In genomic region chr2:216787851-216788250, GRCh38 we compare ENCODE assay signal across 24 cellular contexts.
"Had no signal": no experiment of that assay in that cellular context is flagged by ENCODE, and none has a peak within 500 bp of the region (broad histone marks: within the 10 kb centered on the region; RNA-seq: fewer than 3 reads in every experiment).

No MANE protein-coding gene starts in this region.

- DNase-seq: activated CD4-positive, alpha-beta T cell treated with anti-CD3 and anti-CD28 coated beads, Interleukin-2, amount 10 ng/mL, durations not matched to agents 24 days and 14 days; activated CD4-positive, CD25-positive, alpha-beta regulatory T cell; activated CD8-positive, alpha-beta T cell treated with anti-CD3 and anti-CD28 coated beads for 36 hours; activated naive CD4-positive, alpha-beta T cell treated with Interleukin-2 at 50 U/mL for 16 hours; activated T-cell treated with anti-CD3 and anti-CD28 coated beads, Interleukin-2, amount 50 U/mL, for 1 hour; aorta; brain microvascular endothelial cell; central memory CD4-positive, alpha-beta T cell; endodermal cell; foreskin keratinocyte; mucosa of descending colon; naive thymus-derived CD8-positive, alpha-beta T cell; sigmoid colon; stimulated activated CD8-positive, alpha-beta memory T cell treated with anti-CD3 and anti-CD28 coated beads, Interleukin-4, amount 100 ng/mL, for 48 hours; stimulated activated naive CD4-positive, alpha-beta T cell treated with Interleukin-2 at 50 U/mL for 16 hours; substantia nigra; T1000; tibial artery had no signal

- H3K9me3 ChIP-seq: mucosa of descending colon, neutrophil, sigmoid colon, tibial artery had no signal

- H3K9me3 Mint-ChIP-seq: activated CD4-positive, alpha-beta T cell treated with anti-CD3 and anti-CD28 coated beads, Interleukin-2, amount 10 ng/mL, durations not matched to agents 24 days and 14 days; activated CD8-positive, alpha-beta T cell treated with anti-CD3 and anti-CD28 coated beads for 36 hours; activated T-helper 17 cell treated with anti-CD3 and anti-CD28 coated beads, Interleukin-2, amount 50 U/mL, for 72 hours; endodermal cell; memory B cell; naive thymus-derived CD8-positive, alpha-beta T cell had no signal

- H3K27me3 ChIP-seq: brain microvascular endothelial cell, hepatocyte, neutrophil, sigmoid colon, tibial artery had no signal

- H3K9ac ChIP-seq: parathyroid adenoma had no signal

- H3K27ac ChIP-seq: brain microvascular endothelial cell, epithelial cell of prostate, foreskin keratinocyte, hepatocyte, neutrophil, parathyroid adenoma had no signal

- H3K4me1 ChIP-seq: foreskin keratinocyte had no signal

- H3K4me2 ChIP-seq: hepatocyte had no signal

- H3K4me1 Mint-ChIP-seq: activated CD4-positive, alpha-beta T cell treated with anti-CD3 and anti-CD28 coated beads, Interleukin-2, amount 10 ng/mL, durations not matched to agents 24 days and 14 days; activated T-helper 17 cell treated with anti-CD3 and anti-CD28 coated beads, Interleukin-2, amount 50 U/mL, for 72 hours; memory B cell; naive thymus-derived CD8-positive, alpha-beta T cell had no signal

- H3K4me3 ChIP-seq: hepatocyte, mucosa of descending colon, sigmoid colon, tibial artery had no signal

- H3K36me3 Mint-ChIP-seq: memory B cell had no signal

- H3K27me3 Mint-ChIP-seq: activated CD8-positive, alpha-beta T cell treated with anti-CD3 and anti-CD28 coated beads for 36 hours had no signal

- H3K36me3 ChIP-seq: brain microvascular endothelial cell, neutrophil, sigmoid colon, tibial artery had no signal

- H3K27ac Mint-ChIP-seq: activated CD4-positive, alpha-beta T cell treated with anti-CD3 and anti-CD28 coated beads, Interleukin-2, amount 10 ng/mL, durations not matched to agents 24 days and 14 days; activated CD8-positive, alpha-beta T cell treated with anti-CD3 and anti-CD28 coated beads for 36 hours; activated T-helper 17 cell treated with anti-CD3 and anti-CD28 coated beads, Interleukin-2, amount 50 U/mL, for 72 hours; endodermal cell; memory B cell had no signal

- H2AFZ ChIP-seq: hepatocyte, parathyroid adenoma had no signal

- H3K79me2 ChIP-seq: hepatocyte, parathyroid adenoma had no signal

- H3K4me3 Mint-ChIP-seq: activated CD4-positive, alpha-beta T cell treated with anti-CD3 and anti-CD28 coated beads, Interleukin-2, amount 10 ng/mL, durations not matched to agents 24 days and 14 days; activated CD8-positive, alpha-beta T cell treated with anti-CD3 and anti-CD28 coated beads for 36 hours; activated T-helper 17 cell treated with anti-CD3 and anti-CD28 coated beads, Interleukin-2, amount 50 U/mL, for 72 hours; endodermal cell; memory B cell; naive thymus-derived CD8-positive, alpha-beta T cell had no signal
